22 cellular contexts compared by ENCODE assay signal in genomic region chr19:23366437-23366836, GRCh38. TPM values are rescaled to one million over a fixed set of nuclear protein-coding genes. Genes with fewer than 3 reads are reported as not detected.
DNase-seq lines count a peak whose midpoint lies in the region; ATAC-seq and TF ChIP-seq lines count a peak whose summit lies in the region.
"Had no signal": no experiment of that assay in that cellular context is flagged by ENCODE, and none has a peak within 500 bp of the region (broad histone marks: within the 10 kb centered on the region; RNA-seq: fewer than 3 reads in every experiment).

No MANE protein-coding gene starts in this region.

- H3K9ac ChIP-seq in BLaER1 (no peak overlapping the region), adipocyte (ENCODE audit: low read length) (no peak overlapping the region)

- H3K4me2 ChIP-seq in BLaER1 (no peak overlapping the region), hepatocyte (no peak overlapping the region)
- H3K4me2 ChIP-seq: A549 had no signal

- H3K36me3 ChIP-seq in left ventricle myocardium inferior (peaks cover 92% of the 10 kb centered on the region), right atrium auricular region (peaks cover 77% of the 10 kb centered on the region), BLaER1 (peaks cover 82% of the 10 kb centered on the region), adipocyte (ENCODE audit: control insufficient read depth, insufficient read depth, low read length, severe bottlenecking) (peaks cover 87% of the 10 kb centered on the region), hepatocyte (replicated peaks; ENCODE audit: insufficient read depth, low read depth) (peaks cover 39% of the 10 kb centered on the region)

- no peaks in the 10 kb centered on the region for H3K9me2 ChIP-seq in hepatocyte (replicated peaks; ENCODE audit: insufficient read depth)

- H4K20me1 ChIP-seq in BLaER1 (no peaks in the 10 kb centered on the region), hepatocyte (ENCODE audit: insufficient read depth, poor library complexity, severe bottlenecking) (no peaks in the 10 kb centered on the region)

- H3K4me3 ChIP-seq in left ventricle myocardium inferior: no peak overlapping the region
- H3K4me3 ChIP-seq in right atrium auricular region: no peak overlapping the region
- peak overlapping the region; percentile 31; the same call in 1 of the 2 replicates for H3K4me3 ChIP-seq in BLaER1
- H3K4me3 ChIP-seq in adipocyte (ENCODE audit: low read length): peak overlapping the region; percentile 23
- H3K4me3 ChIP-seq in hepatocyte: no peak overlapping the region
- H3K4me3 ChIP-seq: A549, HAP-1 had no signal

- peak overlapping the region; percentile 37 for H3K27ac ChIP-seq in left ventricle myocardium inferior (replicated peaks)
- peak overlapping the region in 1 of 2 donors; percentile 51 for H3K27ac ChIP-seq in right atrium auricular region
- no peak overlapping the region for H3K27ac ChIP-seq in BLaER1
- no peak overlapping the region for H3K27ac ChIP-seq in hepatocyte
- H3K27ac ChIP-seq: A549 had no signal

- H3K9me3 ChIP-seq in left ventricle myocardium inferior (replicated peaks): peaks cover 94% of the 10 kb centered on the region
- peaks cover 13 to 91% of the 10 kb centered on the region in 2 donors for H3K9me3 ChIP-seq in right atrium auricular region
- peaks cover 95% of the 10 kb centered on the region for H3K9me3 ChIP-seq in BLaER1
- peaks cover 89% of the 10 kb centered on the region for H3K9me3 ChIP-seq in adipocyte (ENCODE audit: control insufficient read depth, low read length)
- H3K9me3 ChIP-seq in hepatocyte (ENCODE audit: low read depth): peaks cover 85% of the 10 kb centered on the region

- no peaks in the 10 kb centered on the region for H3K27me3 Mint-ChIP-seq in endothelial cell (ENCODE audit: unreplicated experiment)
- H3K27me3 Mint-ChIP-seq: CD4-positive, alpha-beta memory T cell had no signal

- no peak for DNase-seq in left ventricle myocardium inferior
- DNase-seq in right atrium auricular region (ENCODE audit: low spot score): no peak
- DNase-seq in adipocyte (ENCODE audit: low read depth): no peak
- DNase-seq in endothelial cell (ENCODE audit: low spot score): no peak
- DNase-seq in hepatocyte (ENCODE audit: low spot score): no peak
- DNase-seq in GF-D8 (lab: John Stamatoyannopoulos, UW): no peak
- DNase-seq: 8988T; ACHN; AML-193; BE2C; C1 segment of cervical spinal cord; Calu3; CD4-positive, alpha-beta memory T cell; COR-L47; DMS53; DMS79 treated with DMSO at 0.1 percent for 48 hours; GOT3; HFFc6 had no signal

- H3K27me3 ChIP-seq in left ventricle myocardium inferior (ENCODE audit: low read depth) (no peaks in the 10 kb centered on the region), right atrium auricular region (no peaks in the 10 kb centered on the region), BLaER1 (no peaks in the 10 kb centered on the region), adipocyte (replicated peaks; ENCODE audit: control insufficient read depth, insufficient read depth, low read length) (no peaks in the 10 kb centered on the region), hepatocyte (no peaks in the 10 kb centered on the region)
- H3K27me3 ChIP-seq: BE2C had no signal

- no peak overlapping the region for H3K27ac Mint-ChIP-seq in endothelial cell (ENCODE audit: unreplicated experiment)
- H3K27ac Mint-ChIP-seq: CD4-positive, alpha-beta memory T cell; HFFc6 had no signal

- peak overlapping the region; percentile 11 for H3K4me3 Mint-ChIP-seq in endothelial cell (ENCODE audit: unreplicated experiment)
- H3K4me3 Mint-ChIP-seq: CD4-positive, alpha-beta memory T cell; HFFc6 had no signal

- no peaks in the 10 kb centered on the region for H3K4me1 Mint-ChIP-seq in endothelial cell (ENCODE audit: unreplicated experiment)
- H3K4me1 Mint-ChIP-seq: CD4-positive, alpha-beta memory T cell had no signal

- 99% methylated on average over 4 of the region's 4 CpGs for WGBS in hepatocyte (ENCODE audit: low lambda C conversion rate, missing lambda C conversion rate)

- H2AFZ ChIP-seq in hepatocyte: no peak overlapping the region

- ATAC-seq in HG02642 (IDR thresholded peaks at IDR 0.05; ENCODE audit: poor library complexity, unreplicated experiment): no peak
- ATAC-seq: A549 had no signal

- peaks cover 55% of the 10 kb centered on the region for H3K79me2 ChIP-seq in hepatocyte

- intact Hi-C loops in left ventricle myocardium inferior (cut with micrococcal nuclease): no loop called here

- H3K36me3 Mint-ChIP-seq in endothelial cell (ENCODE audit: low read depth, unreplicated experiment): peaks cover 78% of the 10 kb centered on the region

- H3K4me1 ChIP-seq in left ventricle myocardium inferior (peaks cover 26% of the 10 kb centered on the region), right atrium auricular region (no peaks in the 10 kb centered on the region), BLaER1 (no peaks in the 10 kb centered on the region), adipocyte (ENCODE audit: control insufficient read depth, insufficient read depth, low read length) (no peaks in the 10 kb centered on the region), hepatocyte (ENCODE audit: insufficient read depth) (no peaks in the 10 kb centered on the region)
- H3K4me1 ChIP-seq: A549, BE2C, HAP-1 had no signal

- peaks cover 21% of the 10 kb centered on the region for H3K9me3 Mint-ChIP-seq in endothelial cell (ENCODE audit: unreplicated experiment)

- TF ChIP-seq CTCF in left ventricle myocardium inferior (IDR thresholded peaks at IDR 0.05; ENCODE audit: borderline replicate concordance) (no peak), right atrium auricular region (IDR thresholded peaks at IDR 0.05) (no peak), endothelial cell (IDR thresholded peaks at IDR 0.05; ENCODE audit: unreplicated experiment) (no peak), hepatocyte (IDR thresholded peaks at IDR 0.05; ENCODE audit: poor library complexity) (no peak)

RNA-seq across cellular contexts. Expression of gene ZNF91, which starts 28.8 kb away (rescaled TPM):
- total RNA-seq in left ventricle myocardium inferior (101 TPM), right atrium auricular region (100 to 1,000 TPM; 101 TPM), endothelial cell (ENCODE audit: unreplicated experiment) (51.4 TPM), hepatocyte (68.3 and 84.0 TPM in 2 replicates)
- polyA plus RNA-seq in hepatocyte: 19.0 and 25.2 TPM in 2 replicates

Comparison
In these comparisons a context has a peak if more than half of its experiments do, and no peak if none do; other contexts are left out.
1. H3K4me3 ChIP-seq: peak in BLaER1 (single experiment) and adipocyte (single experiment); none in left ventricle myocardium inferior (single experiment), right atrium auricular region (0 of 2) and hepatocyte (single experiment).